In the genomic region with DNA sequence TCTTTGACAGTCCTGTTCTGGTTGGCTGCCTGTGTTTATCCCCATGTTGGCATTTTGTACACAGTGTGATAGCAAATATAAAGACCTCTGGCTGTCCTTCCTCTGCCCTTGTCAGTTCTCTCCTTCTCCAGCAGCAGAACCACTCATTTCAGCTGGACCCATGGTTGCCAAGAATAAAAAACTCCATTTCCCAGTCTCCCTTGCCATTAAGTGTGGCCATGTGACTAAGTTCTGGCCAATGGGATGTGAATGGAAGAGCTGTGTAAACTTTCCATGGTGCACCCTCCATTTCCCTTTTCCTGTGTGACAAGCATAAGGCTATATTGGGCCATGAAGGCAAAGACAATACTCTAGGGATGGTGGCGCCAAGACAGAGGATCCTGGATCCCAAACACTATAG, we compare ENCODE assay signal across 10 cellular contexts.
DNase-seq lines count a peak whose midpoint lies in the region; ATAC-seq, FAIRE-seq and TF ChIP-seq lines count a peak whose summit lies in the region.
"Had no signal": no experiment of that assay in that cellular context is flagged by ENCODE, and none has a peak within 500 bp of the region (broad histone marks: within the 10 kb centered on the region; RNA-seq: fewer than 3 reads in every experiment).

No MANE protein-coding gene starts in this region.

- FAIRE-seq in HepG2 (lab: Jason Lieb, UNC) = peak; percentile 57
- FAIRE-seq: A204.1 had no signal

- no peak overlapping the region for H3K27ac Mint-ChIP-seq in T-cell
- H3K27ac Mint-ChIP-seq: nephron progenitor cell had no signal

- H3K9me3 Mint-ChIP-seq in T-cell = no peaks in the 10 kb centered on the region

- no peak for TF ChIP-seq RAD21 in HepG2 (CRISPR knock-in tag; IDR thresholded peaks at IDR 0.05)

- TF ChIP-seq POLR2A in HepG2 (IDR thresholded peaks at IDR 0.05; ENCODE audit: insufficient read depth in 1 of 2, low read depth in 2 of 2, low read length in 2 of 2) = no peak

- TF ChIP-seq CTCF in cardiac fibroblast (IDR thresholded peaks at IDR 0.05; ENCODE audit: low read depth, low read length) (no peak), HepG2 (CRISPR knock-in tag; IDR thresholded peaks at IDR 0.05) (no peak), tibial artery (IDR thresholded peaks at IDR 0.05) (no peak)

- H3K27ac ChIP-seq in HepG2 (ENCODE audit: extremely low read length, insufficient read depth, low read length) (peak overlapping the region; percentile 78), tibial artery (peak overlapping the region; percentile 60 to 95)

- peak; percentile 29 for DNase-seq in NCI-H2171 treated with DMSO at 0.1 percent for 48 hours (lab: John Stamatoyannopoulos, UW)
- DNase-seq in NCI-H2171 (lab: John Stamatoyannopoulos, UW) = no peak
- peak; percentile 56 to 60 for DNase-seq in cardiac fibroblast (ENCODE audit: low read depth in 2 of 2)
- DNase-seq in HepG2 (ENCODE audit: low spot score) = peak; percentile 78
- no peak for DNase-seq in tibial artery
- DNase-seq in T-cell = no peak
- DNase-seq in activated CD8-positive, alpha-beta memory T cell treated with anti-CD3 and anti-CD28 coated beads, Interleukin-2, amount 50 U/mL, for 48 hours = no peak
- DNase-seq: nephron progenitor cell had no signal

- H3K9me3 ChIP-seq in HepG2 (ENCODE audit: low read length) (no peaks in the 10 kb centered on the region), tibial artery (no peaks in the 10 kb centered on the region)

- H3K36me3 ChIP-seq in HepG2 (replicated peaks in 1 of 2; ENCODE audit: control insufficient read depth in 1 of 2, insufficient read depth in 2 of 2, low read length in 2 of 2) = no peaks in the 10 kb centered on the region
- H3K36me3 ChIP-seq in tibial artery = no peaks in the 10 kb centered on the region

- peaks cover 0 to 6% (median 0%) of the 10 kb centered on the region in 3 donors for H3K4me1 Mint-ChIP-seq in T-cell

- peak; percentile 71 for ATAC-seq in HepG2
- ATAC-seq in T-cell (replicated peaks in 1 of 4) = no peak
- ATAC-seq in GM21529 (IDR thresholded peaks at IDR 0.05; ENCODE audit: unreplicated experiment) = no peak

- in situ Hi-C loops in HepG2 (cut with HindIII; ENCODE audit: extremely low pct_ligation_motif_present, low pct_unique_long_range_greater_than_20kb) = no loop called here

- no peaks in the 10 kb centered on the region for H3K79me2 ChIP-seq in HepG2 (ENCODE audit: insufficient read depth, low read length)

- H3K27me3 ChIP-seq in HepG2 (ENCODE audit: control insufficient read depth in 1 of 2, insufficient read depth in 2 of 2, low read length in 2 of 2) (no peaks in the 10 kb centered on the region), tibial artery (no peaks in the 10 kb centered on the region)

- no peaks in the 10 kb centered on the region for H4K20me1 ChIP-seq in HepG2 (ENCODE audit: insufficient read depth, low read length)

- H3K4me2 ChIP-seq in HepG2 (ENCODE audit: low read depth, low read length) = peak overlapping the region; percentile 66

- intact Hi-C loops in HepG2 (cut with micrococcal nuclease; ENCODE audit: unreplicated experiment) = loop anchor here (1.0 to 2.0 kb wide), 3 partner anchors 70 to 198 kb away; no protein-coding TSS in a partner anchor
- intact Hi-C loops in tibial artery (cut with DNase I; ENCODE audit: low total_unique reads) = no loop called here

- H3K4me3 ChIP-seq in cardiac fibroblast (replicated peaks in 1 of 2; ENCODE audit: low read depth in 2 of 2, low read length in 2 of 2) (no peak overlapping the region), HepG2 (replicated peaks in 1 of 3; ENCODE audit: insufficient read depth in 1 of 3, low read depth in 2 of 3, low read length in 3 of 3) (peak overlapping the region in 2 of 3 experiments; percentile 6 to 39; a peak in 2 of 6 replicates), tibial artery (no peak overlapping the region)

- WGBS in HepG2 (ENCODE audit: low lambda C conversion rate) = 86% methylated on average over 1 of the region's 1 CpG

- CTCF ChIA-PET in HepG2 (lab: Yijun Ruan, JAX; ENCODE audit: low intra/inter-chr PET ratio, low total read pairs) (no interaction called here), T-cell (lab: Charles Lee) (no interaction called here)

- BruUV-seq in HepG2 (replicated peaks; lab: Mats Ljungman, UMichigan) = no TSS peak

- peak overlapping the region; percentile 39 for H3K9ac ChIP-seq in HepG2 (ENCODE audit: insufficient read depth, low read depth, low read length)

- no peaks in the 10 kb centered on the region for H3K36me3 Mint-ChIP-seq in T-cell

- no peak overlapping the region for H3K4me3 Mint-ChIP-seq in T-cell
- H3K4me3 Mint-ChIP-seq: nephron progenitor cell had no signal

- peak overlapping the region; percentile 56 for H2AFZ ChIP-seq in HepG2 (ENCODE audit: low read length)

- no peaks in the 10 kb centered on the region for H3K27me3 Mint-ChIP-seq in T-cell

- POLR2A ChIA-PET in HepG2 (lab: Yijun Ruan, JAX) (interaction anchor here (1.2 to 3.1 kb wide), 8 partner anchors 12 to 208 kb away, joined by 3 to 26 read pairs (median 8); a partner anchor contains a TSS), T-cell (lab: Charles Lee) (no interaction called here)

- TF ChIP-seq EP300 in HepG2 (IDR thresholded peaks at IDR 0.05; ENCODE audit: low read depth in 2 of 2, low read length in 2 of 2) (no peak), HepG2 (CRISPR knock-in tag; IDR thresholded peaks at IDR 0.05; ENCODE audit: borderline replicate concordance) (no peak)

- H3K4me1 ChIP-seq in HepG2 (ENCODE audit: insufficient read depth, low read length) = peaks cover 62% of the 10 kb centered on the region
- H3K4me1 ChIP-seq in tibial artery = peaks cover 0 to 86% (median 50%) of the 10 kb centered on the region in 4 donors

TF ChIP-seq in HepG2, 621 proteins besides CTCF, POLR2A, EP300 and RAD21 (continues in another document):
- TF ChIP-seq ZNF703 (CRISPR knock-in tag; IDR thresholded peaks at IDR 0.05; ENCODE audit: borderline replicate concordance) (no peak), KMT2A (CRISPR knock-in tag; IDR thresholded peaks at IDR 0.05) (no peak), FOSL1 (CRISPR knock-in tag; IDR thresholded peaks at IDR 0.05; ENCODE audit: borderline replicate concordance) (no peak), MTF2 (CRISPR knock-in tag; IDR thresholded peaks at IDR 0.05; ENCODE audit: borderline replicate concordance) (no peak), ZNF570 (CRISPR knock-in tag; IDR thresholded peaks at IDR 0.05; ENCODE audit: borderline replicate concordance) (no peak), NR2F6 (IDR thresholded peaks at IDR 0.05) (no peak), NR2F6 (CRISPR knock-in tag; IDR thresholded peaks at IDR 0.05) (no peak), ZSCAN25 (CRISPR knock-in tag; IDR thresholded peaks at IDR 0.05) (no peak), ZNF644 (CRISPR knock-in tag; IDR thresholded peaks at IDR 0.05; ENCODE audit: low read depth) (peak; percentile 79), MATR3 (CRISPR knock-in tag; IDR thresholded peaks at IDR 0.05) (no peak), CREB1 (IDR thresholded peaks at IDR 0.05) (no peak), CREB1 (CRISPR knock-in tag; IDR thresholded peaks at IDR 0.05) (0 out of 2 replicates have a peak, but pooled peaks have one; percentile 32), SMYD3 (CRISPR knock-in tag; IDR thresholded peaks at IDR 0.05) (no peak), HNF4A (CRISPR knock-in tag; IDR thresholded peaks at IDR 0.05) (no peak), SCMH1 (CRISPR knock-in tag; IDR thresholded peaks at IDR 0.05; ENCODE audit: borderline replicate concordance) (no peak), ZNF598 (CRISPR knock-in tag; IDR thresholded peaks at IDR 0.05; ENCODE audit: borderline replicate concordance) (no peak), SOX5 (CRISPR knock-in tag; IDR thresholded peaks at IDR 0.05; ENCODE audit: borderline replicate concordance) (peak; percentile 24; the same call in 1 of the 2 replicates), SP4 (CRISPR knock-in tag; IDR thresholded peaks at IDR 0.05) (no peak), ZNF143 (CRISPR knock-in tag; IDR thresholded peaks at IDR 0.05) (peak; percentile 92)
- TF ChIP-seq, protein P1, sequence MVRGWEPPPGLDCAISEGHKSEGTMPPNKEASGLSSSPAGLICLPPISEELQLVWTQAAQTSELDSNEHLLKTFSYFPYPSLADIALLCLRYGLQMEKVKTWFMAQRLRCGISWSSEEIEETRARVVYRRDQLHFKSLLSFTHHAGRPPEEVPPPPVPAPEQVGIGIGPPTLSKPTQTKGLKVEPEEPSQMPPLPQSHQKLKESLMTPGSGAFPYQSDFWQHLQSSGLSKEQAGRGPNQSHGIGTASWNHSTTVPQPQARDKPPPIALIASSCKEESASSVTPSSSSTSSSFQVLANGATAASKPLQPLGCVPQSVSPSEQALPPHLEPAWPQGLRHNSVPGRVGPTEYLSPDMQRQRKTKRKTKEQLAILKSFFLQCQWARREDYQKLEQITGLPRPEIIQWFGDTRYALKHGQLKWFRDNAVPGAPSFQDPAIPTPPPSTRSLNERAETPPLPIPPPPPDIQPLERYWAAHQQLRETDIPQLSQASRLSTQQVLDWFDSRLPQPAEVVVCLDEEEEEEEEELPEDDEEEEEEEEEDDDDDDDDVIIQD (CRISPR knock-in tag; IDR thresholded peaks at IDR 0.05; ENCODE audit: low read depth) = 0 out of 2 replicates have a peak, but pooled peaks have one; percentile 23
- TF ChIP-seq, protein P2, sequence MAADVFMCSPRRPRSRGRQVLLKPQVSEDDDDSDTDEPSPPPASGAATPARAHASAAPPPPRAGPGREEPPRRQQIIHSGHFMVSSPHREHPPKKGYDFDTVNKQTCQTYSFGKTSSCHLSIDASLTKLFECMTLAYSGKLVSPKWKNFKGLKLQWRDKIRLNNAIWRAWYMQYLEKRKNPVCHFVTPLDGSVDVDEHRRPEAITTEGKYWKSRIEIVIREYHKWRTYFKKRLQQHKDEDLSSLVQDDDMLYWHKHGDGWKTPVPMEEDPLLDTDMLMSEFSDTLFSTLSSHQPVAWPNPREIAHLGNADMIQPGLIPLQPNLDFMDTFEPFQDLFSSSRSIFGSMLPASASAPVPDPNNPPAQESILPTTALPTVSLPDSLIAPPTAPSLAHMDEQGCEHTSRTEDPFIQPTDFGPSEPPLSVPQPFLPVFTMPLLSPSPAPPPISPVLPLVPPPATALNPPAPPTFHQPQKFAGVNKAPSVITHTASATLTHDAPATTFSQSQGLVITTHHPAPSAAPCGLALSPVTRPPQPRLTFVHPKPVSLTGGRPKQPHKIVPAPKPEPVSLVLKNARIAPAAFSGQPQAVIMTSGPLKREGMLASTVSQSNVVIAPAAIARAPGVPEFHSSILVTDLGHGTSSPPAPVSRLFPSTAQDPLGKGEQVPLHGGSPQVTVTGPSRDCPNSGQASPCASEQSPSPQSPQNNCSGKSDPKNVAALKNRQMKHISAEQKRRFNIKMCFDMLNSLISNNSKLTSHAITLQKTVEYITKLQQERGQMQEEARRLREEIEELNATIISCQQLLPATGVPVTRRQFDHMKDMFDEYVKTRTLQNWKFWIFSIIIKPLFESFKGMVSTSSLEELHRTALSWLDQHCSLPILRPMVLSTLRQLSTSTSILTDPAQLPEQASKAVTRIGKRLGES (CRISPR knock-in tag; IDR thresholded peaks at IDR 0.05; ENCODE audit: borderline replicate concordance) = no peak

Comparison
In these comparisons a context has a peak if more than half of its experiments do, and no peak if none do; other contexts are left out.
1. DNase-seq: peak in NCI-H2171 treated with DMSO at 0.1 percent for 48 hours (single experiment), cardiac fibroblast (2 of 2) and HepG2 (single experiment); none in NCI-H2171 (single experiment), tibial artery (0 of 2), T-cell (0 of 34) and activated CD8-positive, alpha-beta memory T cell treated with anti-CD3 and anti-CD28 coated beads, Interleukin-2, amount 50 U/mL, for 48 hours (single experiment).
2. H3K4me3 ChIP-seq: peak in HepG2 (2 of 3); none in cardiac fibroblast (0 of 2) and tibial artery (0 of 2).